Comparison of ENCODE assay signal across 8 cellular contexts in the genomic region with DNA sequence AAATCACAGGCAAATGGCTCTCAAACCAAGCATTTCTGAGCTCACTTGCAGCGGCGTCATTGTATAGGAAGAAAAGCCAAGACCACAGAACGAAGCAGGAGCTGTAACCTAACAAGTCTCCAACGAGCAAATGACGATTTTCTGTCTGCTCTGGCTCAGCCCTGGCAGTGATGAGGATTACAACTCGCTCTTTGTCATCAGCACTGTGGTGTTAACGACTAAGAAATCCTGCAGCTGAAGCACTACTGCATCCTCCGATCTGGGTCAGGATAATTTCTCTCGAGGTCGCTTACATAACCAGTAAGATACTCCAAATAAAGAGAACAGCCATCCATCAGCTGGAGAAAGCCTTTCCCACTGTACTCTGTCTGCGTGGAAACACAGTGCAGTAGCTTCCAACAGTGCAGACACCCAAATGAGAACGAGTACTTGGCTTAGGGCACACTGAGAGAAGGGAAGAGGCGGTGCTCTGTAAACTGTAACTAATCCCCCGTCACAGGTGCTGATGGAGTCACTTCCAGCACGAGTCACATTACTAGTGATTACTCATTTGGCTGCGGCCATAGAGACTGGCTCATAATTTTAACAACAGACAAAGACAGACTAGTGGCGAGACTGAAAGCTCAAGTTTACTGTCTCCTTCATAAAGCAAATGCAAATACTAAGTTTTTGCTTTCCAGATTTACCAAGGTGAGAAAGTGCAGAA.
DNase-seq lines count a peak whose midpoint lies in the region; ATAC-seq and TF ChIP-seq lines count a peak whose summit lies in the region.

No MANE protein-coding gene starts in this region.

- H3K9me3 ChIP-seq in mucosa of descending colon: no peaks in the 10 kb centered on the region

- DNase-seq in Caki2 (ENCODE audit: low read depth) (peak; percentile 96), GM20000 (ENCODE audit: low spot score) (peak; percentile 73), HT-29 (ENCODE audit: low spot score) (peak; percentile 94), NOMO-1 (lab: John Stamatoyannopoulos, UW; ENCODE audit: unreplicated experiment in 2 of 2) (peak; percentile 88 to 98), epithelial cell of esophagus (ENCODE audit: low read depth) (peak; percentile 97), mucosa of descending colon (peak; percentile 62 to 89 (median 64))
- peak; percentile 67 for DNase-seq in activated CD8-positive, alpha-beta memory T cell treated with anti-CD3 and anti-CD28 coated beads, Interleukin-2, amount 50 U/mL, for 4 hours
- DNase-seq in stimulated activated CD8-positive, alpha-beta memory T cell treated with anti-CD3 and anti-CD28 coated beads, Interleukin-4, amount 100 ng/mL, for 24 hours (ENCODE audit: low read depth): peak; percentile 38

- intact Hi-C loops in mucosa of descending colon (cut with DNase I, micrococcal nuclease): no loop called here

- H3K36me3 ChIP-seq in mucosa of descending colon (ENCODE audit: low read depth): no peaks in the 10 kb centered on the region

- H3K4me3 ChIP-seq in epithelial cell of esophagus (ENCODE audit: low read length) (peak overlapping the region; percentile 71), mucosa of descending colon (peak overlapping the region; percentile 20)

- peaks cover 12% of the 10 kb centered on the region for H3K4me1 ChIP-seq in mucosa of descending colon (ENCODE audit: low read depth)

- no peak for TF ChIP-seq CTCF in GM20000 (IDR thresholded peaks at IDR 0.05; ENCODE audit: extremely low read depth, missing control alignments)
- TF ChIP-seq CTCF in epithelial cell of esophagus (IDR thresholded peaks at IDR 0.05; ENCODE audit: insufficient read depth, low read depth, low read length, missing control alignments): peak; percentile 44
- no peak for TF ChIP-seq CTCF in mucosa of descending colon (IDR thresholded peaks at IDR 0.05)

- peak; percentile 96 for ATAC-seq in mucosa of descending colon

- in situ Hi-C loops in Caki2 (cut with HindIII; ENCODE audit: low pct_unique_long_range_greater_than_20kb, low sequenced_read_pairs): no loop called here

Comparison
In these comparisons a context has a peak if more than half of its experiments do, and no peak if none do; other contexts are left out.
1. Peak in every context shown above with its lines: DNase-seq, ATAC-seq and H3K4me3 ChIP-seq.
2. DNase-seq: peak in every context shown above with its lines; median percentile 97 in epithelial cell of esophagus; 96 in Caki2; 94 in HT-29; 93 in NOMO-1; 73 in GM20000; 67 in activated CD8-positive, alpha-beta memory T cell treated with anti-CD3 and anti-CD28 coated beads, Interleukin-2, amount 50 U/mL, for 4 hours; 64 in mucosa of descending colon; 38 in stimulated activated CD8-positive, alpha-beta memory T cell treated with anti-CD3 and anti-CD28 coated beads, Interleukin-4, amount 100 ng/mL, for 24 hours.